Comparison of ENCODE assay signal across 12 cellular contexts in the genomic region with DNA sequence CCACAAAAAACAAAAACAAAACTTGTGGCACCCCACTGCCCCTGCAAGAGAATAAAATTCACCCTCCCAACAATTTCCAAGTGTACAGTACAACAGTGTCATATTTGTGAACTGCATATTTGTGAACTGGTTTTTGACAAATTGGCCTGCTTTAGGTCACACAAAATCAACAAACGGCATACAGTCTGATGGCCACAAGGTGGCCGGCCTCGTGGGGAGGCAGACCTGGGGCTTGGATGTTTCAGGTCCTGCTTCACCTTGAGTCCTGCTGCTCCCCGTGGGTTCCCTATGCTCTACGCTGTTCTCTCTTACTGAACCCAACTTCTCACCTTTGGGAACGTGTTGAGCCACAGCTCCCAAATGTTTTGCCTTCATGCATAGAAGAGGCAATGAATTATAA.
DNase-seq lines count a peak whose midpoint lies in the region; ATAC-seq and TF ChIP-seq lines count a peak whose summit lies in the region.
"Had no signal": no experiment of that assay in that cellular context is flagged by ENCODE, and none has a peak within 500 bp of the region (broad histone marks: within the 10 kb centered on the region; RNA-seq: fewer than 3 reads in every experiment).

No MANE protein-coding gene starts in this region.

- no peak overlapping the region for H3K27ac Mint-ChIP-seq in CD8-positive, alpha-beta memory T cell
- H3K27ac Mint-ChIP-seq: activated CD8-positive, alpha-beta memory T cell treated with anti-CD3 and anti-CD28 coated beads, Interleukin-2, amount 10 ng/mL, durations not matched to agents 7 days and 5 days had no signal

- no peaks in the 10 kb centered on the region for H3K4me1 Mint-ChIP-seq in CD8-positive, alpha-beta memory T cell
- H3K4me1 Mint-ChIP-seq: activated CD8-positive, alpha-beta memory T cell treated with anti-CD3 and anti-CD28 coated beads, Interleukin-2, amount 10 ng/mL, durations not matched to agents 7 days and 5 days had no signal

- H3K4me1 ChIP-seq in A673 (ENCODE audit: insufficient read depth, low read length, poor library complexity, severe bottlenecking), result no peaks in the 10 kb centered on the region
- H3K4me1 ChIP-seq in CD8-positive, alpha-beta memory T cell (ENCODE audit: insufficient read depth, low read length), result no peaks in the 10 kb centered on the region
- H3K4me1 ChIP-seq: thyroid gland had no signal

- H3K36me3 ChIP-seq in A673 (ENCODE audit: insufficient read depth, low read length, poor library complexity, severe bottlenecking) (no peaks in the 10 kb centered on the region), GM06990 (ENCODE audit: control insufficient read depth, insufficient read depth, low read length) (no peaks in the 10 kb centered on the region)
- no peaks in the 10 kb centered on the region for H3K36me3 ChIP-seq in CD8-positive, alpha-beta memory T cell (ENCODE audit: insufficient read depth, low read length)
- H3K36me3 ChIP-seq: thyroid gland had no signal

- H3K4me3 Mint-ChIP-seq in CD8-positive, alpha-beta memory T cell, result no peak overlapping the region
- H3K4me3 Mint-ChIP-seq: activated CD8-positive, alpha-beta memory T cell treated with anti-CD3 and anti-CD28 coated beads, Interleukin-2, amount 10 ng/mL, durations not matched to agents 7 days and 5 days had no signal

- H3K4me3 ChIP-seq in A673 (ENCODE audit: low read depth, low read length, poor library complexity, severe bottlenecking) (no peak overlapping the region), GM06990 (replicated peaks; ENCODE audit: low read depth, low read length) (no peak overlapping the region), fibroblast of mammary gland (ENCODE audit: control insufficient read depth, low read depth, low read length) (no peak overlapping the region)
- H3K4me3 ChIP-seq in CD8-positive, alpha-beta memory T cell (ENCODE audit: low read length), result no peak overlapping the region
- H3K4me3 ChIP-seq: thyroid gland had no signal

- ATAC-seq in HG02588 (IDR thresholded peaks at IDR 0.05; ENCODE audit: unreplicated experiment) (no peak), GM19397 (IDR thresholded peaks at IDR 0.05; ENCODE audit: unreplicated experiment) (no peak)
- ATAC-seq: activated CD8-positive, alpha-beta memory T cell treated with anti-CD3 and anti-CD28 coated beads, Interleukin-2, amount 10 ng/mL, durations not matched to agents 7 days and 5 days had no signal

- no peaks in the 10 kb centered on the region for H3K27me3 ChIP-seq in A673 (replicated peaks; ENCODE audit: insufficient read depth, low read depth, low read length, poor library complexity)
- H3K27me3 ChIP-seq in GM06990 (replicated peaks; ENCODE audit: control insufficient read depth, insufficient read depth, low read length), result no peaks in the 10 kb centered on the region
- no peaks in the 10 kb centered on the region for H3K27me3 ChIP-seq in CD8-positive, alpha-beta memory T cell (ENCODE audit: insufficient read depth, low read length, poor library complexity, severe bottlenecking)
- H3K27me3 ChIP-seq: thyroid gland had no signal

- intact Hi-C loops in A673 (cut with micrococcal nuclease; ENCODE audit: unreplicated experiment), result no loop called here

- peaks cover 2% of the 10 kb centered on the region in 5 donors for H3K9me3 Mint-ChIP-seq in CD8-positive, alpha-beta memory T cell

- H3K9me3 ChIP-seq in A673 (ENCODE audit: low read depth, low read length, poor library complexity, severe bottlenecking), result no peaks in the 10 kb centered on the region
- no peaks in the 10 kb centered on the region for H3K9me3 ChIP-seq in CD8-positive, alpha-beta memory T cell (ENCODE audit: low read length)
- H3K9me3 ChIP-seq: thyroid gland had no signal

- BruUV-seq in A673 (replicated peaks; lab: Mats Ljungman, UMichigan), result no TSS peak

- no peak overlapping the region for H3K27ac ChIP-seq in A673 (ENCODE audit: low read depth, low read length, poor library complexity, severe bottlenecking)
- no peak overlapping the region for H3K27ac ChIP-seq in CD8-positive, alpha-beta memory T cell (ENCODE audit: low read depth, low read length)
- H3K27ac ChIP-seq: thyroid gland had no signal

- CTCF ChIA-PET in A673 (lab: Charles Lee), result no interaction called here
- CTCF ChIA-PET in CD8-positive, alpha-beta memory T cell (lab: Charles Lee), result interaction anchor here (0.8 kb wide), 1 partner anchor 30 kb away, joined by 3 read pairs; no protein-coding TSS in a partner anchor

- POLR2A ChIA-PET in A673 (lab: Charles Lee; ENCODE audit: low non-redundant PET), result no interaction called here
- POLR2A ChIA-PET in CD8-positive, alpha-beta memory T cell (lab: Charles Lee), result no interaction called here

- H3K27me3 Mint-ChIP-seq in CD8-positive, alpha-beta memory T cell, result no peaks in the 10 kb centered on the region
- H3K27me3 Mint-ChIP-seq: activated CD8-positive, alpha-beta memory T cell treated with anti-CD3 and anti-CD28 coated beads, Interleukin-2, amount 10 ng/mL, durations not matched to agents 7 days and 5 days had no signal

- 0 out of 2 replicates have a peak, but pooled peaks have one; percentile 16 for TF ChIP-seq CTCF in A673 (conservative IDR thresholded peaks at IDR 0.05; ENCODE audit: low read depth, low read length)
- TF ChIP-seq CTCF in GM06990 (IDR thresholded peaks at IDR 0.05; ENCODE audit: insufficient read depth, low read length, poor library complexity, severe bottlenecking), result peak; percentile 36
- peak; percentile 10 for TF ChIP-seq CTCF in fibroblast of mammary gland (conservative IDR thresholded peaks at IDR 0.05; ENCODE audit: control insufficient read depth, insufficient read depth, low read depth, low read length)

- DNase-seq in A673 (ENCODE audit: low spot score) (no peak), GM06990 (ENCODE audit: extremely low read depth, insufficient read length) (no peak), NCI-H748 (lab: John Stamatoyannopoulos, UW; ENCODE audit: unreplicated experiment) (peak; percentile 46), fibroblast of mammary gland (ENCODE audit: low read depth) (no peak)
- no peak for DNase-seq in stimulated activated naive CD4-positive, alpha-beta T cell treated with Interleukin-2 at 50 U/mL for 16 hours (lab: John Stamatoyannopoulos, UW)
- no peak for DNase-seq in CD8-positive, alpha-beta memory T cell
- DNase-seq: activated CD8-positive, alpha-beta memory T cell treated with anti-CD3 and anti-CD28 coated beads, Interleukin-2, amount 10 ng/mL, durations not matched to agents 7 days and 5 days; NCI-H510A treated with DMSO at 0.1 percent for 48 hours; T-helper 1 cell; thyroid gland had no signal

- H3K36me3 Mint-ChIP-seq in CD8-positive, alpha-beta memory T cell, result peaks cover 0 to 4% (median 2%) of the 10 kb centered on the region in 3 donors
